Comparison of ENCODE assay signal across 1 cellular context in the genomic region with DNA sequence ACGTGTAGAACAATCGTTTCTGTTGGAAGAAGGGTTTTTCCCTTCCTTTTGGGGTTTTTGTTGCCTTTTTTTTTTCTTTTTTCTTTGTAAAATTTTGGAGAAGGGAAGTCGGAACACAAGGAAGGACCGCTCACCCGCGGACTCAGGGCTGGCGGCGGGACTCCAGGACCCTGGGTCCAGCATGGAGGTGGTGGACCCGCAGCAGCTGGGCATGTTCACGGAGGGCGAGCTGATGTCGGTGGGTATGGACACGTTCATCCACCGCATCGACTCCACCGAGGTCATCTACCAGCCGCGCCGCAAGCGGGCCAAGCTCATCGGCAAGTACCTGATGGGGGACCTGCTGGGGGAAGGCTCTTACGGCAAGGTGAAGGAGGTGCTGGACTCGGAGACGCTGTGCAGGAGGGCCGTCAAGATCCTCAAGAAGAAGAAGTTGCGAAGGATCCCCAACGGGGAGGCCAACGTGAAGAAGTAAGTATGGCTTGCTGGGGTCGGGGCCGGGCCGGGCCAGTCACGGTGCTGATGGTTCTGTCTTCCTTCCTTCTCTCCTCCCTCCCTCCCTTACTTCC.
TF ChIP-seq lines count a peak whose summit lies in the region.

No MANE protein-coding gene starts in this region.

TF ChIP-seq in WTC11, 78 proteins besides CTCF, POLR2A, EP300 and RAD21 (continued from another document):
- no peak for TF ChIP-seq PREB (CRISPR knock-in tag; IDR thresholded peaks at IDR 0.05; ENCODE audit: borderline replicate concordance)
TF ChIP-seq in WTC11: peak in this region for 0.
